9 cellular contexts compared by ENCODE assay signal in the genomic region with DNA sequence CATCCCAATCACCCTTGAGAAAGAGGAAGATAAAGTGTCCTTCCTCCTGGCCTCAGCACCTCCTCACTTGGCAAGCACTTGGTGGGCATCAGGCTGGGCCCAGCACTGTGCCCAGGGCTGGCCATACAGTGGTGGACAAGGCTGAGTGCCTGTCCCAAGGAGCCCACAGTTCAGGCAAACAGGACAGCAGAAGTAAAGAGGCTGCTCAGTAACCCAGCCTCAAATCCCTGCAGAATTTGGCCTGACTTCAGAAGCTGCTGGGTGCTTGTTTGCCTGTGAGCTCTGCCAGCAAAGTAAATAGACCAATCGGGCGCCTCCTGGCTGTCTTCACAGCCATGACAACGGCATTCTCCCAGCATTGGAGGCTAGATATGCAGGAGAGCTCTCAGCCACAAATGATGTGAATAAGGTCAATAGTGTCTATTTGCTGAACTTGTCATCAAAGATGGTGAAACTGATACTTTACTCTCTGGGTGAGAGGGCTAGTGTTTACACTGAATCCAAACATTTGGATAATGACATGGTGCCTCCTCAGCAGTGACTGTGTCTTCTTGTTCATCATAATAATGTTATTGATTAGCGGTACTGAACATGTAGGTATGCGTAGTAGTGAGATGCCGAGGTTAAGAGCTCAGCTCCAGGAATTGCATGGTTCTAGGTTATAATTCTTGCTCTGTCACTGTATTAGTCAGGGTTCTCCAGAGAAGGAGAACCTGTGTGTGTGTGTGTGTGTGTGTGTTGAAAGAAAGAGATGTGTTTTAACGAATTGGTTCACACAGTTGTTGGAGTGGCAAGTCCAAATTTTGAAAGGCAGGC. TPM values are rescaled to one million over a fixed set of nuclear protein-coding genes. Genes with fewer than 3 reads are reported as not detected.
DNase-seq lines count a peak whose midpoint lies in the region; TF ChIP-seq lines count a peak whose summit lies in the region.
"Had no signal": no experiment of that assay in that cellular context is flagged by ENCODE, and none has a peak within 500 bp of the region (broad histone marks: within the 10 kb centered on the region; RNA-seq: fewer than 3 reads in every experiment).

No MANE protein-coding gene starts in this region.

- peaks cover 13 to 46% of the 10 kb centered on the region in 2 donors for H3K36me3 ChIP-seq in ascending aorta
- peaks cover 28% of the 10 kb centered on the region for H3K36me3 ChIP-seq in right atrium auricular region
- peaks cover 29% of the 10 kb centered on the region for H3K36me3 ChIP-seq in effector memory CD4-positive, alpha-beta T cell (ENCODE audit: control insufficient read depth, insufficient read depth, low read length)

- TF ChIP-seq CTCF in ascending aorta (IDR thresholded peaks at IDR 0.05) (peak; percentile 37 to 63 (median 53)), right atrium auricular region (IDR thresholded peaks at IDR 0.05) (peak; percentile 28 to 73)

- intact Hi-C loops in ascending aorta (cut with DNase I): loop anchor here (1.0 to 2.0 kb wide), 2 partner anchors 34 to 73 kb away; a partner anchor contains a TSS

- peak in 12 of 14 donors; percentile 24 to 94 (median 75) for DNase-seq in C1 segment of cervical spinal cord (lab: John Stamatoyannopoulos, UW)
- peak; percentile 29 for DNase-seq in HS-27A (ENCODE audit: low read depth)
- DNase-seq in NCI-H82 (lab: John Stamatoyannopoulos, UW): peak; percentile 83
- DNase-seq in ascending aorta (ENCODE audit: low spot score in 2 of 2): peak in 1 of 2 donors; percentile 79
- DNase-seq in right atrium auricular region (ENCODE audit: low spot score): peak; percentile 72
- peak; percentile 44 for DNase-seq in retina
- no peak for DNase-seq in GOT3 (lab: John Stamatoyannopoulos, UW)
- DNase-seq in effector memory CD4-positive, alpha-beta T cell: no peak
- DNase-seq: naive B cell had no signal

- H3K27ac ChIP-seq in ascending aorta (no peak overlapping the region), right atrium auricular region (no peak overlapping the region)
- no peak overlapping the region for H3K27ac ChIP-seq in effector memory CD4-positive, alpha-beta T cell (ENCODE audit: insufficient read depth, low read length, poor library complexity, severe bottlenecking)

- H3K4me3 ChIP-seq in ascending aorta (no peak overlapping the region), right atrium auricular region (no peak overlapping the region)
- no peak overlapping the region for H3K4me3 ChIP-seq in effector memory CD4-positive, alpha-beta T cell (ENCODE audit: insufficient read depth, low read depth, low read length, poor library complexity, severe bottlenecking)

- H3K4me1 ChIP-seq in ascending aorta: no peaks in the 10 kb centered on the region
- H3K4me1 ChIP-seq in right atrium auricular region: peaks cover 0 to 13% of the 10 kb centered on the region in 2 donors
- peaks cover 13% of the 10 kb centered on the region for H3K4me1 ChIP-seq in effector memory CD4-positive, alpha-beta T cell (ENCODE audit: control insufficient read depth, insufficient read depth, low read length, poor library complexity, severe bottlenecking)

- H3K27me3 ChIP-seq in ascending aorta (no peaks in the 10 kb centered on the region), right atrium auricular region (no peaks in the 10 kb centered on the region)
- no peaks in the 10 kb centered on the region for H3K27me3 ChIP-seq in effector memory CD4-positive, alpha-beta T cell (replicated peaks; ENCODE audit: control insufficient read depth, insufficient read depth, low read length, poor library complexity, severe bottlenecking)

- no peaks in the 10 kb centered on the region for H3K9me3 ChIP-seq in ascending aorta
- no peaks in the 10 kb centered on the region for H3K9me3 ChIP-seq in right atrium auricular region
- no peaks in the 10 kb centered on the region for H3K9me3 ChIP-seq in effector memory CD4-positive, alpha-beta T cell (ENCODE audit: control insufficient read depth, low read length)

RNA-seq across cellular contexts. Expression of a gene that starts 36.9 kb away (rescaled TPM):
- total RNA-seq in ascending aorta: 0.32 TPM
- total RNA-seq in right atrium auricular region: 1 to 10 TPM; 3.4 to 3.5 TPM

RNA-seq across cellular contexts. Expression of a gene that starts 52.9 kb away (rescaled TPM):
- 643 TPM for total RNA-seq in ascending aorta
- 100 to 1,000 TPM; 571 to 831 TPM for total RNA-seq in right atrium auricular region

Comparison
In these comparisons a context has a peak if more than half of its experiments do, and no peak if none do; other contexts are left out.
1. DNase-seq: peak in C1 segment of cervical spinal cord (12 of 14), HS-27A (single experiment), NCI-H82 (single experiment), right atrium auricular region (single experiment) and retina (single experiment); none in GOT3 (single experiment) and effector memory CD4-positive, alpha-beta T cell (0 of 3).